In the genomic region with DNA sequence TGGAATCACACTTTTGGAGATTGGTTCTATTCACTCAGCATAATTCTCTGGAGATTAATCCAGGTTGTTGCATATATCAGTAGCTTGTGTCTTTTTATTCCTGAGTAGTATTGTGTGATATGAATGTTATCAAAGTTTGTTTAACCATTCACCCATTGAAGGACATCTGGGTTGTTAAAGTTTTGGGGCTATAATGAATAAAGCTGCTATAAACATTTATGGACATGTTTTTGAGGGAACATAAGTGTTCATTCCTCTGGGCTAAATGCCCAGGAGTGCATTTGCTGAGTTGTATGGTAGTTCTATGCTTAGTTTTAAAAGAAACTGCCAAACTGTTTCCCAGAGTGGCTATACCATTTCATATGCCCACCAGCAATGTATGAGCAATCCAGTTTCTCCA, we compare ENCODE assay signal across 28 cellular contexts. TPM values are rescaled to one million over a fixed set of nuclear protein-coding genes. Genes with fewer than 3 reads are reported as not detected.
"Had no signal": no experiment of that assay in that cellular context is flagged by ENCODE, and none has a peak within 500 bp of the region (broad histone marks: within the 10 kb centered on the region; RNA-seq: fewer than 3 reads in every experiment).

No MANE protein-coding gene starts in this region.

- H3K4me3 ChIP-seq: cardiac muscle cell, SJSA1 had no signal

- H3K27me3 ChIP-seq: brain microvascular endothelial cell, cardiac muscle cell, SJSA1 had no signal

- FAIRE-seq: RCC 7860 had no signal

- H3K4me2 ChIP-seq: KMS-11 had no signal

- H3K27me3 Mint-ChIP-seq: activated CD4-positive, alpha-beta T cell treated with anti-CD3 and anti-CD28 coated beads, Interleukin-2, amount 10 ng/mL, durations not matched to agents 24 days and 14 days; activated CD8-positive, alpha-beta memory T cell treated with anti-CD3 and anti-CD28 coated beads, Interleukin-2, amount 10 ng/mL, durations not matched to agents 7 days and 5 days; activated naive CD4-positive, alpha-beta T cell treated with anti-CD3 and anti-CD28 coated beads, Interleukin-2, amount 50 U/mL, for 24 hours; activated naive CD8-positive, alpha-beta T cell treated with anti-CD3 and anti-CD28 coated beads, Interleukin-2, amount 50 U/mL, for 24 hours; activated T-cell treated with anti-CD3 and anti-CD28 coated beads, Interleukin-2, amount 50 U/mL, for 24 hours had no signal

- H3K4me1 Mint-ChIP-seq: activated CD4-positive, alpha-beta T cell treated with anti-CD3 and anti-CD28 coated beads, Interleukin-2, amount 10 ng/mL, durations not matched to agents 24 days and 14 days; activated CD8-positive, alpha-beta memory T cell treated with anti-CD3 and anti-CD28 coated beads, Interleukin-2, amount 10 ng/mL, durations not matched to agents 7 days and 5 days; activated naive CD4-positive, alpha-beta T cell treated with anti-CD3 and anti-CD28 coated beads, Interleukin-2, amount 50 U/mL, for 24 hours; activated naive CD8-positive, alpha-beta T cell treated with anti-CD3 and anti-CD28 coated beads, Interleukin-2, amount 50 U/mL, for 24 hours had no signal

- H3K4me3 Mint-ChIP-seq: activated CD4-positive, alpha-beta T cell treated with anti-CD3 and anti-CD28 coated beads, Interleukin-2, amount 10 ng/mL, durations not matched to agents 24 days and 14 days; activated CD8-positive, alpha-beta memory T cell treated with anti-CD3 and anti-CD28 coated beads, Interleukin-2, amount 10 ng/mL, durations not matched to agents 7 days and 5 days; activated naive CD4-positive, alpha-beta T cell treated with anti-CD3 and anti-CD28 coated beads, Interleukin-2, amount 50 U/mL, for 24 hours; activated naive CD8-positive, alpha-beta T cell treated with anti-CD3 and anti-CD28 coated beads, Interleukin-2, amount 50 U/mL, for 24 hours; activated T-cell treated with anti-CD3 and anti-CD28 coated beads, Interleukin-2, amount 50 U/mL, for 24 hours; activated T-helper 1 cell treated with anti-CD3 and anti-CD28 coated beads, Interleukin-12 subunit alpha, Interleukin-12 subunit beta, Interleukin-2, Interleukin-4 antibody, amounts not matched to agents 30 ng/mL and 10 ng/mL and 1 ng/mL, durations not matched to agents 14 hours and 24 hours and 36 hours; T-helper 2 cell treated with Interferon-gamma antibody and Interleukin-4, amounts not matched to agents 5 μg/mL and 100 μg/mL, for 36 hours had no signal

- H3K9me3 ChIP-seq: SJSA1 had no signal

- ATAC-seq: activated CD8-positive, alpha-beta memory T cell treated with anti-CD3 and anti-CD28 coated beads, Interleukin-2, amount 10 ng/mL, durations not matched to agents 7 days and 5 days; activated naive CD8-positive, alpha-beta T cell treated with anti-CD3 and anti-CD28 coated beads, Interleukin-2, amount 50 U/mL, for 24 hours; PC-3; SK-N-SH treated with all-trans-retinoic acid at 6 μM for 48 hours had no signal

- H3K27ac Mint-ChIP-seq: activated CD4-positive, alpha-beta T cell treated with anti-CD3 and anti-CD28 coated beads, Interleukin-2, amount 10 ng/mL, durations not matched to agents 24 days and 14 days; activated CD8-positive, alpha-beta memory T cell treated with anti-CD3 and anti-CD28 coated beads, Interleukin-2, amount 10 ng/mL, durations not matched to agents 7 days and 5 days; activated naive CD4-positive, alpha-beta T cell treated with anti-CD3 and anti-CD28 coated beads, Interleukin-2, amount 50 U/mL, for 24 hours; activated naive CD8-positive, alpha-beta T cell treated with anti-CD3 and anti-CD28 coated beads, Interleukin-2, amount 50 U/mL, for 24 hours; activated T-cell treated with anti-CD3 and anti-CD28 coated beads, Interleukin-2, amount 50 U/mL, for 24 hours; activated T-helper 1 cell treated with anti-CD3 and anti-CD28 coated beads, Interleukin-12 subunit alpha, Interleukin-12 subunit beta, Interleukin-2, Interleukin-4 antibody, amounts not matched to agents 30 ng/mL and 10 ng/mL and 1 ng/mL, durations not matched to agents 14 hours and 24 hours and 36 hours; T-helper 2 cell treated with Interferon-gamma antibody and Interleukin-4, amounts not matched to agents 5 μg/mL and 100 μg/mL, for 36 hours had no signal

- DNase-seq: activated CD4-positive, alpha-beta T cell treated with anti-CD3 and anti-CD28 coated beads for 1 hour; activated CD4-positive, alpha-beta T cell treated with anti-CD3 and anti-CD28 coated beads, Interleukin-2, amount 50 U/mL, for 48 hours; activated CD8-positive, alpha-beta memory T cell treated with anti-CD3 and anti-CD28 coated beads, Interleukin-2, amount 10 ng/mL, durations not matched to agents 7 days and 5 days; activated effector memory CD4-positive, alpha-beta T cell treated with Interleukin-2 at 50 U/mL for 16 hours; activated naive CD4-positive, alpha-beta T cell; activated naive CD8-positive, alpha-beta T cell treated with anti-CD3 and anti-CD28 coated beads, Interleukin-2, amount 50 U/mL, for 24 hours; activated T-cell treated with anti-CD3 and anti-CD28 coated beads, Interleukin-2, amount 50 U/mL, for 24 hours; amygdala; brain microvascular endothelial cell; NCI-H1092; NCI-H1417 treated with DMSO at 0.1 percent for 48 hours; NCI-H1694 treated with DMSO at 0.1 percent for 48 hours; NCI-H2029 treated with DMSO at 0.1 percent for 48 hours; NCI-H510A treated with DMSO at 0.1 percent for 48 hours; NCI-H69; PC-3; SHP77; SW 1271 had no signal

- H3K9me3 Mint-ChIP-seq: activated naive CD4-positive, alpha-beta T cell treated with anti-CD3 and anti-CD28 coated beads, Interleukin-2, amount 50 U/mL, for 24 hours had no signal

- H3K9ac ChIP-seq: KMS-11 had no signal

- H3K27ac ChIP-seq: brain microvascular endothelial cell, cardiac muscle cell, KMS-11, SJSA1 had no signal

RNA-seq across cellular contexts. Expression of gene KCNJ13, which starts 21.8 kb away (rescaled TPM):
- total RNA-seq: activated CD4-positive, alpha-beta T cell treated with anti-CD3 and anti-CD28 coated beads, Interleukin-2, amount 10 ng/mL, durations not matched to agents 24 days and 14 days; activated CD8-positive, alpha-beta memory T cell treated with anti-CD3 and anti-CD28 coated beads, Interleukin-2, amount 10 ng/mL, durations not matched to agents 7 days and 5 days; activated T-helper 1 cell treated with anti-CD3 and anti-CD28 coated beads, Interleukin-12 subunit alpha, Interleukin-12 subunit beta, Interleukin-2, Interleukin-4 antibody, amounts not matched to agents 30 ng/mL and 10 ng/mL and 1 ng/mL, durations not matched to agents 14 hours and 24 hours and 36 hours; cardiac muscle cell; MCF 10A; PC-3; SJSA1 had no signal
